8 cellular contexts compared by ENCODE assay signal in the genomic region with DNA sequence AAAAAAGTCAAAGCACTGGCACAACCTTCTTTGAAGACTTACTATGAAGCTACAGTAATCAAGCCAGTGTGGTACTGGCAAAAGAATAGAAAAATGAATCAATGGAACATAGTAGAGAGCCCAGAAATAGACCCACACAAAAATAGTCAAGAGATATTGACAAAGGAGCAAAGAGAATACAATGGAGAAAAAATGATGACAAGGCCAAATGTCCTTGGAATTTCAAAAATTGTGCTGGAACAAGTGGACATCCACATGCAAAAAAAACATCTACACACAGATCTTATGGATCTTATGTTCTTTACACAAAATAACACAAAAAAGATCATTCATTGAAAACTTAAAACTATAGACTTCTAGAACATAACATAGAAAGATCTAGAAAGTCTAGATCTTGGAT.
"Had no signal": no experiment of that assay in that cellular context is flagged by ENCODE, and none has a peak within 500 bp of the region (broad histone marks: within the 10 kb centered on the region; RNA-seq: fewer than 3 reads in every experiment).

No MANE protein-coding gene starts in this region.

- ATAC-seq: GM12878 had no signal

- H3K4me3 ChIP-seq: GM12878 had no signal

- DNase-seq: GDM1, GF-D8 had no signal

- FAIRE-seq: G401.6, GM12878, GM12891, GM12892, GM18507, GM19239 had no signal
